21 cellular contexts compared by ENCODE assay signal in the genomic region with DNA sequence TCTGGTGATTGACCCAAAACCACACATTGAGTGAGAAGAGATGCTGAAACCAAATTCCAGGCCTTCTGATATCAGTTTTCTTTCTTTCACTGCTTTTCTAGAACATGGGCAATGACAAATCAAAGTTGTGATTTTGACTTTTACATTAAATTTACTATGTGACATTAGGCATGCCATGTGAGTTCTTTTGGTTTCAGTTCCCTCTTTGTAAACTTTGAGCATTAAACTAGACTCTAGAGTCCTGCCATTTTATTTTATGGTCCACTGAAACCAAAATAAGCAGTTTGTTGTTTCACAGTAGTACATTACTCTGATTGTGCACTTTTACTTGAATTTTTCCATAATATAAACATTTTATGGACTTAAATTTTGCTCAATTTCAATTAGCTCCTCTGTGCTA.
DNase-seq lines count a peak whose midpoint lies in the region; ATAC-seq and TF ChIP-seq lines count a peak whose summit lies in the region.
"Had no signal": no experiment of that assay in that cellular context is flagged by ENCODE, and none has a peak within 500 bp of the region (broad histone marks: within the 10 kb centered on the region; RNA-seq: fewer than 3 reads in every experiment).

No MANE protein-coding gene starts in this region.

- H3K4me1 Mint-ChIP-seq in activated CD4-positive, alpha-beta memory T cell treated with anti-CD3 and anti-CD28 coated beads, Interleukin-2, amount 10 ng/mL, durations not matched to agents 7 days and 5 days: no peaks in the 10 kb centered on the region
- H3K4me1 Mint-ChIP-seq: central memory CD8-positive, alpha-beta T cell; IgD-negative memory B cell; stimulated activated naive CD8-positive, alpha-beta T cell treated with anti-CD3 and anti-CD28 coated beads, Interleukin-15, amount 100 ng/mL, for 72 hours had no signal

- CTCF ChIA-PET in activated CD4-positive, alpha-beta memory T cell treated with anti-CD3 and anti-CD28 coated beads, Interleukin-2, amount 10 ng/mL, durations not matched to agents 7 days and 5 days (lab: Charles Lee): no interaction called here

- H3K9me3 Mint-ChIP-seq in activated CD4-positive, alpha-beta memory T cell treated with anti-CD3 and anti-CD28 coated beads, Interleukin-2, amount 10 ng/mL, durations not matched to agents 7 days and 5 days: no peaks in the 10 kb centered on the region
- H3K9me3 Mint-ChIP-seq: stimulated activated naive CD8-positive, alpha-beta T cell treated with anti-CD3 and anti-CD28 coated beads, Interleukin-15, amount 100 ng/mL, for 72 hours had no signal

- no peak overlapping the region for H3K4me3 Mint-ChIP-seq in activated CD4-positive, alpha-beta memory T cell treated with anti-CD3 and anti-CD28 coated beads, Interleukin-2, amount 10 ng/mL, durations not matched to agents 7 days and 5 days
- H3K4me3 Mint-ChIP-seq: central memory CD8-positive, alpha-beta T cell; effector memory CD8-positive, alpha-beta T cell; neural crest cell; stimulated activated naive CD8-positive, alpha-beta T cell treated with anti-CD3 and anti-CD28 coated beads, Interleukin-15, amount 100 ng/mL, for 72 hours had no signal

- peak; percentile 2 for DNase-seq in GM12865 (ENCODE audit: low read depth)
- peak; percentile 75 for DNase-seq in NOMO-1 treated with DMSO at 0.1 percent for 48 hours (lab: John Stamatoyannopoulos, UW; ENCODE audit: unreplicated experiment)
- DNase-seq in SKM-1 (lab: John Stamatoyannopoulos, UW; ENCODE audit: unreplicated experiment): no peak
- DNase-seq in inferior parietal cortex (ENCODE audit: extremely low spot score): no peak
- DNase-seq in activated CD4-positive, alpha-beta memory T cell treated with anti-CD3 and anti-CD28 coated beads, Interleukin-2, amount 10 ng/mL, durations not matched to agents 7 days and 5 days: no peak
- no peak for DNase-seq in 8988T
- DNase-seq: activated CD4-positive, CD25-positive, alpha-beta regulatory T cell treated with anti-CD3 and anti-CD28 coated beads, Interleukin-2, amount 50 U/mL, for 72 hours; activated effector memory CD4-positive, alpha-beta T cell treated with anti-CD3 and anti-CD28 coated beads, Interleukin-2, amount 50 U/mL, for 16 hours; amygdala; DMS53; effector memory CD8-positive, alpha-beta T cell; hippocampal formation; NCI-H1105 treated with DMSO at 0.1 percent for 48 hours; SHP77 treated with DMSO at 0.1 percent for 48 hours; stimulated activated naive CD8-positive, alpha-beta T cell treated with anti-CD3 and anti-CD28 coated beads, Interleukin-15, amount 100 ng/mL, for 72 hours; upper lobe of left lung had no signal

- no peaks in the 10 kb centered on the region for H3K27me3 Mint-ChIP-seq in activated CD4-positive, alpha-beta memory T cell treated with anti-CD3 and anti-CD28 coated beads, Interleukin-2, amount 10 ng/mL, durations not matched to agents 7 days and 5 days
- H3K27me3 Mint-ChIP-seq: central memory CD8-positive, alpha-beta T cell; effector memory CD8-positive, alpha-beta T cell; IgD-negative memory B cell; stimulated activated naive CD8-positive, alpha-beta T cell treated with anti-CD3 and anti-CD28 coated beads, Interleukin-15, amount 100 ng/mL, for 72 hours had no signal

- peak; percentile 40 for ATAC-seq in GM19397 (IDR thresholded peaks at IDR 0.05; ENCODE audit: unreplicated experiment)
- peak; percentile 64 for ATAC-seq in HG03103 (IDR thresholded peaks at IDR 0.05; ENCODE audit: low read depth, unreplicated experiment)
- ATAC-seq: effector memory CD8-positive, alpha-beta T cell; stimulated activated naive CD8-positive, alpha-beta T cell treated with anti-CD3 and anti-CD28 coated beads, Interleukin-15, amount 100 ng/mL, for 72 hours had no signal

- no peak overlapping the region for H3K4me3 ChIP-seq in GM12865 (ENCODE audit: low read depth, low read length)
- H3K4me3 ChIP-seq: upper lobe of left lung had no signal

- H3K36me3 Mint-ChIP-seq in activated CD4-positive, alpha-beta memory T cell treated with anti-CD3 and anti-CD28 coated beads, Interleukin-2, amount 10 ng/mL, durations not matched to agents 7 days and 5 days (ENCODE audit: low read depth): no peaks in the 10 kb centered on the region
- H3K36me3 Mint-ChIP-seq: IgD-negative memory B cell had no signal

- POLR2A ChIA-PET in activated CD4-positive, alpha-beta memory T cell treated with anti-CD3 and anti-CD28 coated beads, Interleukin-2, amount 10 ng/mL, durations not matched to agents 7 days and 5 days (lab: Charles Lee): no interaction called here

- no peak for TF ChIP-seq CTCF in GM12865 (IDR thresholded peaks at IDR 0.05; ENCODE audit: insufficient read depth, low read depth, low read length, missing control alignments)

- H3K27ac Mint-ChIP-seq in activated CD4-positive, alpha-beta memory T cell treated with anti-CD3 and anti-CD28 coated beads, Interleukin-2, amount 10 ng/mL, durations not matched to agents 7 days and 5 days: no peak overlapping the region
- H3K27ac Mint-ChIP-seq: effector memory CD8-positive, alpha-beta T cell; IgD-negative memory B cell; stimulated activated naive CD8-positive, alpha-beta T cell treated with anti-CD3 and anti-CD28 coated beads, Interleukin-15, amount 100 ng/mL, for 72 hours had no signal

Comparison
In these comparisons a context has a peak if more than half of its experiments do, and no peak if none do; other contexts are left out.
1. DNase-seq: peak in GM12865 (single experiment) and NOMO-1 treated with DMSO at 0.1 percent for 48 hours (single experiment); none in SKM-1 (single experiment), inferior parietal cortex (single experiment), activated CD4-positive, alpha-beta memory T cell treated with anti-CD3 and anti-CD28 coated beads, Interleukin-2, amount 10 ng/mL, durations not matched to agents 7 days and 5 days (single experiment) and 8988T (single experiment).